9 cellular contexts compared by ENCODE assay signal in the genomic region with DNA sequence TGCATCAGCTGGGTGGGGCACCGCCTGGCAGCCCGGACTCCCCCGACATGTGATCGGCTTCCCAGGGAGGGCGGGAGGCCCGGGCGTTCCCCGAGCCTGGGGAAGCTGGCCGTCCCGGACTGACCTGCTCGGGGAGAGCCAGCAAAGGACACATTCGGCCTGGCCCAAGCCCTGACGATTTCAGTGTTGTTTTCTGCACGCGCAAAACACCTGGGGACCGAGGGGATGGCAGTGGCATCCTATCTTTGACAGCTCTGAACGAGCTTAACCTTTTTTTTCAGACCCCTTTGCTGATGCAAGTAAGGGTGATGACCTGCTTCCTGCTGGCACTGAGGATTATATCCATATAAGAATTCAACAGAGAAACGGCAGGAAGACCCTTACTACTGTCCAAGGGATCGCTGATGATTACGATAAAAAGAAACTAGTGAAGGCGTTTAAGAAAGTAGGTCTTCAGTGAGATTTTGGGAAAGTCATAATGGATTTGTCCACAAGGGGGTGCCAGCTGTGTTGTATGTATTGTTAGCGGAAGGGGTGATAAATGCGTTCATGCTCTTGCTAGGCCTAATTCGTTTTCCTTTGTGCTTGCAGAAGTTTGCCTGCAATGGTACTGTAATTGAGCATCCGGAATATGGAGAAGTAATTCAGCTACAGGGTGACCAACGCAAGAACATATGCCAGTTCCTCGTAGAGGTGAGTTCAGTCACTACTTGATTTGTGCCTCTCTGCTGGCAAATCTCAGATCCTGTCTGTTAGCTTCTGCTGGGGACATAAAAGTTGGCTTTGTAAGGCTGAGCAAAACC. TPM values are rescaled to one million over a fixed set of nuclear protein-coding genes. Genes with fewer than 3 reads are reported as not detected.
DNase-seq lines count a peak whose midpoint lies in the region; ATAC-seq and TF ChIP-seq lines count a peak whose summit lies in the region.
"Had no signal": no experiment of that assay in that cellular context is flagged by ENCODE, and none has a peak within 500 bp of the region (broad histone marks: within the 10 kb centered on the region; RNA-seq: fewer than 3 reads in every experiment).

No MANE protein-coding gene starts in this region.

- H3K4me3 Mint-ChIP-seq in CD4-positive, CD25-positive, alpha-beta regulatory T cell: peak overlapping the region; percentile 97 to 100 (median 98)

- H3K27me3 ChIP-seq in CD4-positive, CD25-positive, alpha-beta regulatory T cell (ENCODE audit: control insufficient read depth, insufficient read depth, low read length): no peaks in the 10 kb centered on the region
- H3K27me3 ChIP-seq in RWPE2 (ENCODE audit: insufficient read depth, poor library complexity, severe bottlenecking) (no peaks in the 10 kb centered on the region), body of pancreas (no peaks in the 10 kb centered on the region), kidney epithelial cell (ENCODE audit: control insufficient read depth, insufficient read depth, low read length) (no peaks in the 10 kb centered on the region)

- H3K9me3 Mint-ChIP-seq in CD4-positive, CD25-positive, alpha-beta regulatory T cell: no peaks in the 10 kb centered on the region

- no peak for ATAC-seq in CD4-positive, CD25-positive, alpha-beta regulatory T cell (ENCODE audit: low read depth in 2 of 2)
- no peak for ATAC-seq in RWPE2 (ENCODE audit: low read depth)
- no peak for ATAC-seq in body of pancreas
- ATAC-seq in GM21529 (IDR thresholded peaks at IDR 0.05; ENCODE audit: unreplicated experiment): no peak
- ATAC-seq in HG03521 (IDR thresholded peaks at IDR 0.05; ENCODE audit: unreplicated experiment): no peak

- intact Hi-C loops in body of pancreas (cut with DNase I): no loop called here

- peak overlapping the region; percentile 100 for H3K27ac ChIP-seq in CD4-positive, CD25-positive, alpha-beta regulatory T cell (ENCODE audit: insufficient read depth, low read length, poor library complexity, severe bottlenecking)
- H3K27ac ChIP-seq in RWPE2 (ENCODE audit: poor library complexity, severe bottlenecking): peak overlapping the region; percentile 88
- H3K27ac ChIP-seq in body of pancreas: peak overlapping the region; percentile 100

- DNase-seq in CD4-positive, CD25-positive, alpha-beta regulatory T cell: peak; percentile 43 to 80 (median 68)
- DNase-seq in HEK293T (ENCODE audit: extremely low spot score) (no peak), RWPE2 (ENCODE audit: low spot score) (no peak), body of pancreas (peak; percentile 34 to 51 (median 46)), kidney epithelial cell (ENCODE audit: low read depth) (no peak)
- peak; percentile 53 for DNase-seq in stimulated activated CD4-positive, alpha-beta T cell treated with anti-CD3 and anti-CD28 coated beads, Interleukin-2, amount 100 ng/mL, for 4 hours (ENCODE audit: low read depth)

- peaks cover 49% of the 10 kb centered on the region for H3K36me3 ChIP-seq in CD4-positive, CD25-positive, alpha-beta regulatory T cell (ENCODE audit: control insufficient read depth, insufficient read depth, low read length)
- peaks cover 44% of the 10 kb centered on the region for H3K36me3 ChIP-seq in RWPE2 (ENCODE audit: low read depth)
- peaks cover 31 to 35% of the 10 kb centered on the region in 2 donors for H3K36me3 ChIP-seq in body of pancreas (replicated peaks in 1 of 2; ENCODE audit: insufficient read depth in 1 of 2, low read depth in 2 of 2)
- H3K36me3 ChIP-seq in kidney epithelial cell (ENCODE audit: control insufficient read depth, insufficient read depth, low read length): peaks cover 7% of the 10 kb centered on the region

- peaks cover 19% of the 10 kb centered on the region for H3K27me3 Mint-ChIP-seq in CD4-positive, CD25-positive, alpha-beta regulatory T cell

- 1% methylated on average over 10 to 27 of the region's 27 CpGs for WGBS in body of pancreas, 2 donors

- POLR2A ChIA-PET in HEK293T (lab: Yijun Ruan, JAX): interaction anchor here (0.6 to 6.8 kb wide), 59 partner anchors 11 to 1400 kb away, joined by 3 to 199 read pairs (median 7); partner anchors contain the start of genes ACLY, CNP, FKBP10 and GAST

- CTCF ChIA-PET in HEK293T (lab: Yijun Ruan, JAX): interaction anchor here (0.5 to 2.6 kb wide), 21 partner anchors 9 to 1802 kb away, joined by 3 to 13 read pairs (median 5); partner anchors contain the start of genes JUP, ODAD4 and P3H4

- no peaks in the 10 kb centered on the region for H3K9me3 ChIP-seq in CD4-positive, CD25-positive, alpha-beta regulatory T cell (ENCODE audit: control insufficient read depth in 2 of 2, low read length in 2 of 2)
- H3K9me3 ChIP-seq in RWPE2 (ENCODE audit: severe bottlenecking): no peaks in the 10 kb centered on the region
- H3K9me3 ChIP-seq in body of pancreas: no peaks in the 10 kb centered on the region

- H3K36me3 Mint-ChIP-seq in CD4-positive, CD25-positive, alpha-beta regulatory T cell: peaks cover 41% of the 10 kb centered on the region

- H3K4me1 ChIP-seq in CD4-positive, CD25-positive, alpha-beta regulatory T cell (ENCODE audit: control insufficient read depth, insufficient read depth, low read length, poor library complexity, severe bottlenecking): peaks cover 30% of the 10 kb centered on the region
- H3K4me1 ChIP-seq in RWPE2 (ENCODE audit: insufficient read depth, poor library complexity, severe bottlenecking): peaks cover 3% of the 10 kb centered on the region
- H3K4me1 ChIP-seq in body of pancreas: peaks cover 36% of the 10 kb centered on the region

- peak overlapping the region; percentile 98 for H3K4me3 ChIP-seq in CD4-positive, CD25-positive, alpha-beta regulatory T cell (ENCODE audit: low read depth, low read length)
- peak overlapping the region; percentile 98 for H3K4me3 ChIP-seq in RWPE2 (ENCODE audit: severe bottlenecking)
- H3K4me3 ChIP-seq in body of pancreas: peak overlapping the region; percentile 41 to 98
- peak overlapping the region; percentile 87 for H3K4me3 ChIP-seq in kidney epithelial cell (ENCODE audit: low read depth, low read length)

- no peak for TF ChIP-seq POLR2A in body of pancreas (IDR thresholded peaks at IDR 0.05)

- peaks cover 15 to 44% (median 33%) of the 10 kb centered on the region in 4 donors for H3K4me1 Mint-ChIP-seq in CD4-positive, CD25-positive, alpha-beta regulatory T cell

- peak; percentile 74 for TF ChIP-seq CTCF in RWPE2 (IDR thresholded peaks at IDR 0.05; ENCODE audit: poor library complexity, severe bottlenecking)
- TF ChIP-seq CTCF in body of pancreas (IDR thresholded peaks at IDR 0.05): peak; percentile 18 to 80 (median 56)
- peak; percentile 50 for TF ChIP-seq CTCF in kidney epithelial cell (IDR thresholded peaks at IDR 0.05; ENCODE audit: insufficient read depth, low read length, poor library complexity, severe bottlenecking)

- H3K27ac Mint-ChIP-seq in CD4-positive, CD25-positive, alpha-beta regulatory T cell: peak overlapping the region; percentile 98 to 100 (median 99)

TF ChIP-seq in HEK293T, 16 proteins besides CTCF, POLR2A, EP300 and RAD21:
- TF ChIP-seq L3MBTL2 (conservative IDR thresholded peaks at IDR 0.05) (peak; percentile 21; the same call in 1 of the 2 replicates), HDGF (IDR thresholded peaks at IDR 0.05; ENCODE audit: borderline replicate concordance) (no peak; the same call in 1 of the 2 replicates), ZNF384 (IDR thresholded peaks at IDR 0.05) (no peak), NFRKB (IDR thresholded peaks at IDR 0.05) (no peak), SP1 (IDR thresholded peaks at IDR 0.05) (no peak)

RNA-seq across cellular contexts. Expression of gene EIF1, which starts 1.0 kb away (rescaled TPM):
- 2,625 TPM for total RNA-seq in CD4-positive, CD25-positive, alpha-beta regulatory T cell
- polyA plus RNA-seq in CD4-positive, CD25-positive, alpha-beta regulatory T cell: 1,000 to 10,000 TPM; 1,357 to 1,617 (median 1,453) TPM
- total RNA-seq in body of pancreas: 100 to 1,000 TPM in 1 of 2 donors, 10 to 100 TPM in 1; 99.5 to 120 TPM
- total RNA-seq in kidney epithelial cell: 318 and 368 TPM in 2 replicates

RNA-seq across cellular contexts. Expression of gene GAST, which starts 22.4 kb away (rescaled TPM):
- not detected for total RNA-seq in CD4-positive, CD25-positive, alpha-beta regulatory T cell
- polyA plus RNA-seq in CD4-positive, CD25-positive, alpha-beta regulatory T cell: not detected
- total RNA-seq in body of pancreas (not detected), kidney epithelial cell (not detected in 2 replicates)
- total RNA-seq: T-helper 2 cell treated with Interferon-gamma antibody and Interleukin-4, amounts not matched to agents 100 ng/mL and 5 ng/mL, for 36 hours had no signal

RNA-seq across cellular contexts. Expression of gene HAP1, which starts 44.7 kb away (rescaled TPM):
- 2.1 TPM for total RNA-seq in CD4-positive, CD25-positive, alpha-beta regulatory T cell
- polyA plus RNA-seq in CD4-positive, CD25-positive, alpha-beta regulatory T cell: under 1 TPM; 0.35 to 0.62 (median 0.49) TPM
- total RNA-seq in body of pancreas (1 to 10 TPM in 1 of 2 donors, under 1 TPM in 1; 0.52 to 1.3 TPM), kidney epithelial cell (0.96 and 1.6 TPM in 2 replicates)

Comparison
In these comparisons a context has a peak if more than half of its experiments do, and no peak if none do; other contexts are left out.
1. DNase-seq: peak in CD4-positive, CD25-positive, alpha-beta regulatory T cell (3 of 3), body of pancreas (4 of 4) and stimulated activated CD4-positive, alpha-beta T cell treated with anti-CD3 and anti-CD28 coated beads, Interleukin-2, amount 100 ng/mL, for 4 hours (single experiment); none in HEK293T (single experiment), RWPE2 (single experiment) and kidney epithelial cell (single experiment).
2. Peak in every context shown above with its lines, with median percentiles within 50 percentile points of each other: H3K27ac ChIP-seq, H3K4me3 ChIP-seq and CTCF ChIP-seq.